In genomic region chr13:80030491-80030890, GRCh38 we compare ENCODE assay signal across 8 cellular contexts.
DNase-seq lines count a peak whose midpoint lies in the region; ATAC-seq and TF ChIP-seq lines count a peak whose summit lies in the region.

No MANE protein-coding gene starts in this region.

- H3K4me1 Mint-ChIP-seq in HFFc6 (ENCODE audit: low read depth), result peaks cover 30% of the 10 kb centered on the region
- H3K4me1 Mint-ChIP-seq in activated T-helper 17 cell treated with anti-CD3 and anti-CD28 coated beads, Interleukin-2, amount 50 U/mL, for 72 hours, result no peaks in the 10 kb centered on the region

- peak; percentile 68 for TF ChIP-seq CTCF in HFFc6 (IDR thresholded peaks at IDR 0.05)

- peak; percentile 54 for DNase-seq in CD1c-positive myeloid dendritic cell (ENCODE audit: extremely low spot score)
- peak; percentile 54 for DNase-seq in HFFc6
- DNase-seq in SW480 (ENCODE audit: low spot score), result peak; percentile 57
- DNase-seq in kidney glomerular epithelial cell (lab: John Stamatoyannopoulos, UW), result peak; percentile 26
- DNase-seq in activated naive CD4-positive, alpha-beta T cell (lab: John Stamatoyannopoulos, UW), result no peak
- DNase-seq in OCI-M2 (lab: John Stamatoyannopoulos, UW; ENCODE audit: unreplicated experiment), result no peak

- no peak overlapping the region for H3K27ac Mint-ChIP-seq in HFFc6
- no peak overlapping the region for H3K27ac Mint-ChIP-seq in activated T-helper 17 cell treated with anti-CD3 and anti-CD28 coated beads, Interleukin-2, amount 50 U/mL, for 72 hours

- H3K9me3 Mint-ChIP-seq in HFFc6, result no peaks in the 10 kb centered on the region
- H3K9me3 Mint-ChIP-seq in activated T-helper 17 cell treated with anti-CD3 and anti-CD28 coated beads, Interleukin-2, amount 50 U/mL, for 72 hours, result peaks cover 9% of the 10 kb centered on the region

- ATAC-seq in activated T-helper 17 cell treated with anti-CD3 and anti-CD28 coated beads, Interleukin-2, amount 50 U/mL, for 72 hours (replicated peaks), result no peak
- no peak for ATAC-seq in GM21381 (IDR thresholded peaks at IDR 0.05; ENCODE audit: unreplicated experiment)

- H3K4me3 Mint-ChIP-seq in HFFc6, result no peak overlapping the region
- no peak overlapping the region for H3K4me3 Mint-ChIP-seq in activated T-helper 17 cell treated with anti-CD3 and anti-CD28 coated beads, Interleukin-2, amount 50 U/mL, for 72 hours

- no peaks in the 10 kb centered on the region for H3K27me3 Mint-ChIP-seq in HFFc6 (ENCODE audit: insufficient read depth)
- no peaks in the 10 kb centered on the region for H3K27me3 Mint-ChIP-seq in activated T-helper 17 cell treated with anti-CD3 and anti-CD28 coated beads, Interleukin-2, amount 50 U/mL, for 72 hours

- H3K36me3 Mint-ChIP-seq in HFFc6 (ENCODE audit: low read depth), result no peaks in the 10 kb centered on the region
- no peaks in the 10 kb centered on the region for H3K36me3 Mint-ChIP-seq in activated T-helper 17 cell treated with anti-CD3 and anti-CD28 coated beads, Interleukin-2, amount 50 U/mL, for 72 hours (ENCODE audit: low read depth)

Comparison
In these comparisons a context has a peak if more than half of its experiments do, and no peak if none do; other contexts are left out.
1. DNase-seq: peak in CD1c-positive myeloid dendritic cell (single experiment), HFFc6 (single experiment), SW480 (single experiment) and kidney glomerular epithelial cell (single experiment); none in activated naive CD4-positive, alpha-beta T cell (0 of 4) and OCI-M2 (single experiment).